Comparison of ENCODE assay signal across 25 cellular contexts in the genomic region with DNA sequence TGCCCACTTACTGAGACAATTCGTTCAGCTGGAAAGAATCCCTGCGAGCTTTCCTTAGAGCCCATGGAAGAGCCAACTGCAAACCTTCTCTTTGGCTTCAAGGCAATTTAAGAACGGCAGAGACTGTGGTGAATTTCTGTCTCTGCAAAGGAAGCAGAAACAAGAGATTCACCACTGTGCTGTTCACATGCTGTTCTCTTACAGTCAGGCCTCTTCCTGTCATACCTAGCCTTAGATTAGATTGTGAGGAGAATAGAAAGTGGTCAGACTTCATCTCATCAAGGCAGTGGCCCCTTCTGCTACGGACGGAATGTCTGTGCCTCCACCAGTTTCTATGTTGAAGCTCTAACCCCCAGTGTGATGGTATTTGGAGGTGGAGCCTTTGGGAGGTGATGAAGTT.
"Had no signal": no experiment of that assay in that cellular context is flagged by ENCODE, and none has a peak within 500 bp of the region (broad histone marks: within the 10 kb centered on the region; RNA-seq: fewer than 3 reads in every experiment).

No MANE protein-coding gene starts in this region.

- H3K27me3 Mint-ChIP-seq: activated naive CD8-positive, alpha-beta T cell; T-cell had no signal

- H3K4me3 Mint-ChIP-seq: activated naive CD8-positive, alpha-beta T cell; activated T-cell treated with anti-CD3 and anti-CD28 coated beads, Interleukin-2, amount 50 U/mL, for 4 hours; memory B cell; nephron progenitor cell; T-cell; WTC11 had no signal

- H3K36me3 ChIP-seq: gastroesophageal sphincter, heart left ventricle, right lobe of liver, transverse colon had no signal

- H3K9me3 ChIP-seq: gastroesophageal sphincter, transverse colon had no signal

- H3K27ac ChIP-seq: epithelial cell of prostate, gastroesophageal sphincter, heart left ventricle, right lobe of liver, skin epidermis, transverse colon had no signal

- H3K4me3 ChIP-seq: gastroesophageal sphincter, heart left ventricle, right lobe of liver, skin epidermis, transverse colon had no signal

- H3K4me1 Mint-ChIP-seq: memory B cell had no signal

- ATAC-seq: gastroesophageal sphincter, heart left ventricle, left colon, SK-N-SH treated with all-trans-retinoic acid at 6 μM for 48 hours, WTC11 had no signal

- H3K27ac Mint-ChIP-seq: activated naive CD8-positive, alpha-beta T cell; memory B cell; nephron progenitor cell; T-cell; WTC11 had no signal

- DNase-seq: activated CD8-positive, alpha-beta memory T cell treated with anti-CD3 and anti-CD28 coated beads for 24 hours; activated CD8-positive, alpha-beta memory T cell treated with anti-CD3 and anti-CD28 coated beads, Interleukin-2, amount 50 U/mL, for 4 hours; activated effector memory CD4-positive, alpha-beta T cell treated with anti-CD3 and anti-CD28 coated beads, Interleukin-2, amount 50 U/mL, for 16 hours; activated T-cell treated with anti-CD3 and anti-CD28 coated beads, Interleukin-2, amount 50 U/mL, for 4 hours; amniotic stem cell; cerebellar nuclear complex; cortex of kidney; heart left ventricle; islet precursor cell; left colon; nephron progenitor cell; occipital lobe; posterior cingulate gyrus; right lobe of liver; stimulated activated CD4-positive, alpha-beta T cell treated with anti-CD3 and anti-CD28 coated beads, Interleukin-1b, Interleukin-23, amount 100 ng/mL, for 48 hours; T-cell; T1000; transverse colon had no signal

- H3K9me3 Mint-ChIP-seq: activated T-cell treated with anti-CD3 and anti-CD28 coated beads, Interleukin-2, amount 50 U/mL, for 4 hours; T-cell had no signal

- H3K4me1 ChIP-seq: gastroesophageal sphincter, heart left ventricle, right lobe of liver, transverse colon had no signal

- H3K36me3 Mint-ChIP-seq: activated naive CD8-positive, alpha-beta T cell; T-cell had no signal

- H3K27me3 ChIP-seq: gastroesophageal sphincter, heart left ventricle, right lobe of liver, transverse colon had no signal
